ENCODE assay signal across 3 cellular contexts in the genomic region with DNA sequence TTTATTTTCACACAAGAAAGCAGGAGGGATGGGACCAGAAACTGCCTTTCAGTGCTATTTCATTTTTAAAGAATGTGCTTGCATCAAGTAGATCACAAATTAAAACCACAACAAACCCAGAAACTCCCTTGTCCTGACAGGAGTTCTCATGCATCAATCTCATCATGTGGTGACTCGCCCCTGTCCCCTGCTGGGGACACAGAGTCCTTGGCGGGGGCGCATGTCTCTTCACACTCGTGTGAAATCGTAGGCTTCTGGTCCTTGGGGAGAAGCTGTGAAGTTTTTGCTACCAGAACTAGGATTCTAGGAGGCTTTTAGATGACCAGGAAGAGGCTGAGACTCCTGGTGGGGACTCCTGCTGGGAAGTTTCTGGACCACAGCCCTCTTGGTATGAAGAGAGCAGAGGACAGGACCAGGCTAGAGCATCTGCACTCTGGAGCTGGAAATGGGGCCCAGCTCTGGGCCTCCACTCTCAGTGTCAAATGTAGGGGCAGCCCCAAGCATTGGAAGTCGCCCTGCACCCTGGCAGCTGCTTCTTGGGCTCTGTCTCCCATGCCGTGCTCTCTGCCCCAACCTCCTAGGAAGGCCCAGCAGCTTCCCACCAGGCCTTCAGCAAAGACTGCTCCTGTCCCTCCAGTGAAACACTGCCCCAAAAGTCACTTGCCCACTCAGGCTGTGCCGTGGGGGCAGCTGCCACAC.
A peak's percentile ranks its signal among the peaks of the same experiment; 100 is the strongest.
TF ChIP-seq lines count a peak whose summit lies in the region.

No MANE protein-coding gene starts in this region.

TF ChIP-seq in SK-N-SH, 30 proteins besides CTCF, POLR2A, EP300 and RAD21:
- TF ChIP-seq, protein P1, sequence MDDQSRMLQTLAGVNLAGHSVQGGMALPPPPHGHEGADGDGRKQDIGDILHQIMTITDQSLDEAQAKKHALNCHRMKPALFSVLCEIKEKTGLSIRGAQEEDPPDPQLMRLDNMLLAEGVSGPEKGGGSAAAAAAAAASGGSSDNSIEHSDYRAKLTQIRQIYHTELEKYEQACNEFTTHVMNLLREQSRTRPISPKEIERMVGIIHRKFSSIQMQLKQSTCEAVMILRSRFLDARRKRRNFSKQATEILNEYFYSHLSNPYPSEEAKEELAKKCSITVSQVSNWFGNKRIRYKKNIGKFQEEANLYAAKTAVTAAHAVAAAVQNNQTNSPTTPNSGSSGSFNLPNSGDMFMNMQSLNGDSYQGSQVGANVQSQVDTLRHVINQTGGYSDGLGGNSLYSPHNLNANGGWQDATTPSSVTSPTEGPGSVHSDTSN (IDR thresholded peaks at IDR 0.05), result peak; percentile 53; the same call in 1 of the 2 replicates
- TF ChIP-seq TCF12 (IDR thresholded peaks at IDR 0.05), result no peak

TF ChIP-seq in SK-N-SH treated with all-trans-retinoic acid at 6 μM for 48 hours, 23 proteins besides CTCF, POLR2A, EP300 and RAD21:
- TF ChIP-seq ZFP30 (CRISPR knock-in tag; IDR thresholded peaks at IDR 0.05), result no peak
- TF ChIP-seq ISL1 (CRISPR knock-in tag; IDR thresholded peaks at IDR 0.05), result no peak
- TF ChIP-seq, protein P2, sequence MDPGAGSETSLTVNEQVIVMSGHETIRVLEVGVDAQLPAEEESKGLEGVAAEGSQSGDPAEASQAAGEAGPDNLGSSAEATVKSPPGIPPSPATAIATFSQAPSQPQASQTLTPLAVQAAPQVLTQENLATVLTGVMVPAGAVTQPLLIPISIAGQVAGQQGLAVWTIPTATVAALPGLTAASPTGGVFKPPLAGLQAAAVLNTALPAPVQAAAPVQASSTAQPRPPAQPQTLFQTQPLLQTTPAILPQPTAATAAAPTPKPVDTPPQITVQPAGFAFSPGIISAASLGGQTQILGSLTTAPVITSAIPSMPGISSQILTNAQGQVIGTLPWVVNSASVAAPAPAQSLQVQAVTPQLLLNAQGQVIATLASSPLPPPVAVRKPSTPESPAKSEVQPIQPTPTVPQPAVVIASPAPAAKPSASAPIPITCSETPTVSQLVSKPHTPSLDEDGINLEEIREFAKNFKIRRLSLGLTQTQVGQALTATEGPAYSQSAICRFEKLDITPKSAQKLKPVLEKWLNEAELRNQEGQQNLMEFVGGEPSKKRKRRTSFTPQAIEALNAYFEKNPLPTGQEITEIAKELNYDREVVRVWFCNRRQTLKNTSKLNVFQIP (CRISPR knock-in tag; IDR thresholded peaks at IDR 0.05; ENCODE audit: borderline replicate concordance, low read depth), result no peak
- TF ChIP-seq, protein P3, sequence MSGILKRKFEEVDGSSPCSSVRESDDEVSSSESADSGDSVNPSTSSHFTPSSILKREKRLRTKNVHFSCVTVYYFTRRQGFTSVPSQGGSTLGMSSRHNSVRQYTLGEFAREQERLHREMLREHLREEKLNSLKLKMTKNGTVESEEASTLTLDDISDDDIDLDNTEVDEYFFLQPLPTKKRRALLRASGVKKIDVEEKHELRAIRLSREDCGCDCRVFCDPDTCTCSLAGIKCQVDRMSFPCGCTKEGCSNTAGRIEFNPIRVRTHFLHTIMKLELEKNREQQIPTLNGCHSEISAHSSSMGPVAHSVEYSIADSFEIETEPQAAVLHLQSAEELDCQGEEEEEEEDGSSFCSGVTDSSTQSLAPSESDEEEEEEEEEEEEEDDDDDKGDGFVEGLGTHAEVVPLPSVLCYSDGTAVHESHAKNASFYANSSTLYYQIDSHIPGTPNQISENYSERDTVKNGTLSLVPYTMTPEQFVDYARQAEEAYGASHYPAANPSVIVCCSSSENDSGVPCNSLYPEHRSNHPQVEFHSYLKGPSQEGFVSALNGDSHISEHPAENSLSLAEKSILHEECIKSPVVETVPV (CRISPR knock-in tag; IDR thresholded peaks at IDR 0.05), result no peak
- no peak for TF ChIP-seq OSR1 (CRISPR knock-in tag; IDR thresholded peaks at IDR 0.05)
- TF ChIP-seq SNAI2 (CRISPR knock-in tag; IDR thresholded peaks at IDR 0.05), result no peak
- no peak for TF ChIP-seq ZC3H10 (CRISPR knock-in tag; IDR thresholded peaks at IDR 0.05)
- TF ChIP-seq ZFP3 (CRISPR knock-in tag; IDR thresholded peaks at IDR 0.05), result no peak
- TF ChIP-seq, protein P4, sequence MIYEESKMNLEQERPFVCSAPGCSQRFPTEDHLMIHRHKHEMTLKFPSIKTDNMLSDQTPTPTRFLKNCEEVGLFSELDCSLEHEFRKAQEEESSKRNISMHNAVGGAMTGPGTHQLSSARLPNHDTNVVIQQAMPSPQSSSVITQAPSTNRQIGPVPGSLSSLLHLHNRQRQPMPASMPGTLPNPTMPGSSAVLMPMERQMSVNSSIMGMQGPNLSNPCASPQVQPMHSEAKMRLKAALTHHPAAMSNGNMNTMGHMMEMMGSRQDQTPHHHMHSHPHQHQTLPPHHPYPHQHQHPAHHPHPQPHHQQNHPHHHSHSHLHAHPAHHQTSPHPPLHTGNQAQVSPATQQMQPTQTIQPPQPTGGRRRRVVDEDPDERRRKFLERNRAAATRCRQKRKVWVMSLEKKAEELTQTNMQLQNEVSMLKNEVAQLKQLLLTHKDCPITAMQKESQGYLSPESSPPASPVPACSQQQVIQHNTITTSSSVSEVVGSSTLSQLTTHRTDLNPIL (CRISPR knock-in tag; IDR thresholded peaks at IDR 0.05; ENCODE audit: low read depth), result no peak
- no peak for TF ChIP-seq RARB (CRISPR knock-in tag; IDR thresholded peaks at IDR 0.05)
- TF ChIP-seq, protein P5, sequence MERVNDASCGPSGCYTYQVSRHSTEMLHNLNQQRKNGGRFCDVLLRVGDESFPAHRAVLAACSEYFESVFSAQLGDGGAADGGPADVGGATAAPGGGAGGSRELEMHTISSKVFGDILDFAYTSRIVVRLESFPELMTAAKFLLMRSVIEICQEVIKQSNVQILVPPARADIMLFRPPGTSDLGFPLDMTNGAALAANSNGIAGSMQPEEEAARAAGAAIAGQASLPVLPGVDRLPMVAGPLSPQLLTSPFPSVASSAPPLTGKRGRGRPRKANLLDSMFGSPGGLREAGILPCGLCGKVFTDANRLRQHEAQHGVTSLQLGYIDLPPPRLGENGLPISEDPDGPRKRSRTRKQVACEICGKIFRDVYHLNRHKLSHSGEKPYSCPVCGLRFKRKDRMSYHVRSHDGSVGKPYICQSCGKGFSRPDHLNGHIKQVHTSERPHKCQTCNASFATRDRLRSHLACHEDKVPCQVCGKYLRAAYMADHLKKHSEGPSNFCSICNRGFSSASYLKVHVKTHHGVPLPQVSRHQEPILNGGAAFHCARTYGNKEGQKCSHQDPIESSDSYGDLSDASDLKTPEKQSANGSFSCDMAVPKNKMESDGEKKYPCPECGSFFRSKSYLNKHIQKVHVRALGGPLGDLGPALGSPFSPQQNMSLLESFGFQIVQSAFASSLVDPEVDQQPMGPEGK (CRISPR knock-in tag; IDR thresholded peaks at IDR 0.05; ENCODE audit: borderline replicate concordance), result no peak
- no peak for TF ChIP-seq CSDC2 (CRISPR knock-in tag; IDR thresholded peaks at IDR 0.05)
TF ChIP-seq in SK-N-SH treated with all-trans-retinoic acid at 6 μM for 48 hours: peak in this region for 0.

TF ChIP-seq in H1, 55 proteins besides CTCF, POLR2A, EP300 and RAD21:
- TF ChIP-seq BCL11A (IDR thresholded peaks at IDR 0.05; ENCODE audit: low read depth in 2 of 2, low read length in 2 of 2), result no peak
- no peak for TF ChIP-seq KDM1A (IDR thresholded peaks at IDR 0.05; ENCODE audit: borderline replicate concordance, low read length)
- no peak for TF ChIP-seq CHD1 (IDR thresholded peaks at IDR 0.05; ENCODE audit: low read depth, low read length)
- TF ChIP-seq KDM5A (IDR thresholded peaks at IDR 0.05; ENCODE audit: low read length), result no peak
- TF ChIP-seq, protein P6, sequence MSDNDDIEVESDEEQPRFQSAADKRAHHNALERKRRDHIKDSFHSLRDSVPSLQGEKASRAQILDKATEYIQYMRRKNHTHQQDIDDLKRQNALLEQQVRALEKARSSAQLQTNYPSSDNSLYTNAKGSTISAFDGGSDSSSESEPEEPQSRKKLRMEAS (IDR thresholded peaks at IDR 0.05), result 0 out of 2 replicates have a peak, but pooled peaks have one; percentile 16
- no peak for TF ChIP-seq SP2 (IDR thresholded peaks at IDR 0.05; ENCODE audit: low read length)
- TF ChIP-seq, protein P7, sequence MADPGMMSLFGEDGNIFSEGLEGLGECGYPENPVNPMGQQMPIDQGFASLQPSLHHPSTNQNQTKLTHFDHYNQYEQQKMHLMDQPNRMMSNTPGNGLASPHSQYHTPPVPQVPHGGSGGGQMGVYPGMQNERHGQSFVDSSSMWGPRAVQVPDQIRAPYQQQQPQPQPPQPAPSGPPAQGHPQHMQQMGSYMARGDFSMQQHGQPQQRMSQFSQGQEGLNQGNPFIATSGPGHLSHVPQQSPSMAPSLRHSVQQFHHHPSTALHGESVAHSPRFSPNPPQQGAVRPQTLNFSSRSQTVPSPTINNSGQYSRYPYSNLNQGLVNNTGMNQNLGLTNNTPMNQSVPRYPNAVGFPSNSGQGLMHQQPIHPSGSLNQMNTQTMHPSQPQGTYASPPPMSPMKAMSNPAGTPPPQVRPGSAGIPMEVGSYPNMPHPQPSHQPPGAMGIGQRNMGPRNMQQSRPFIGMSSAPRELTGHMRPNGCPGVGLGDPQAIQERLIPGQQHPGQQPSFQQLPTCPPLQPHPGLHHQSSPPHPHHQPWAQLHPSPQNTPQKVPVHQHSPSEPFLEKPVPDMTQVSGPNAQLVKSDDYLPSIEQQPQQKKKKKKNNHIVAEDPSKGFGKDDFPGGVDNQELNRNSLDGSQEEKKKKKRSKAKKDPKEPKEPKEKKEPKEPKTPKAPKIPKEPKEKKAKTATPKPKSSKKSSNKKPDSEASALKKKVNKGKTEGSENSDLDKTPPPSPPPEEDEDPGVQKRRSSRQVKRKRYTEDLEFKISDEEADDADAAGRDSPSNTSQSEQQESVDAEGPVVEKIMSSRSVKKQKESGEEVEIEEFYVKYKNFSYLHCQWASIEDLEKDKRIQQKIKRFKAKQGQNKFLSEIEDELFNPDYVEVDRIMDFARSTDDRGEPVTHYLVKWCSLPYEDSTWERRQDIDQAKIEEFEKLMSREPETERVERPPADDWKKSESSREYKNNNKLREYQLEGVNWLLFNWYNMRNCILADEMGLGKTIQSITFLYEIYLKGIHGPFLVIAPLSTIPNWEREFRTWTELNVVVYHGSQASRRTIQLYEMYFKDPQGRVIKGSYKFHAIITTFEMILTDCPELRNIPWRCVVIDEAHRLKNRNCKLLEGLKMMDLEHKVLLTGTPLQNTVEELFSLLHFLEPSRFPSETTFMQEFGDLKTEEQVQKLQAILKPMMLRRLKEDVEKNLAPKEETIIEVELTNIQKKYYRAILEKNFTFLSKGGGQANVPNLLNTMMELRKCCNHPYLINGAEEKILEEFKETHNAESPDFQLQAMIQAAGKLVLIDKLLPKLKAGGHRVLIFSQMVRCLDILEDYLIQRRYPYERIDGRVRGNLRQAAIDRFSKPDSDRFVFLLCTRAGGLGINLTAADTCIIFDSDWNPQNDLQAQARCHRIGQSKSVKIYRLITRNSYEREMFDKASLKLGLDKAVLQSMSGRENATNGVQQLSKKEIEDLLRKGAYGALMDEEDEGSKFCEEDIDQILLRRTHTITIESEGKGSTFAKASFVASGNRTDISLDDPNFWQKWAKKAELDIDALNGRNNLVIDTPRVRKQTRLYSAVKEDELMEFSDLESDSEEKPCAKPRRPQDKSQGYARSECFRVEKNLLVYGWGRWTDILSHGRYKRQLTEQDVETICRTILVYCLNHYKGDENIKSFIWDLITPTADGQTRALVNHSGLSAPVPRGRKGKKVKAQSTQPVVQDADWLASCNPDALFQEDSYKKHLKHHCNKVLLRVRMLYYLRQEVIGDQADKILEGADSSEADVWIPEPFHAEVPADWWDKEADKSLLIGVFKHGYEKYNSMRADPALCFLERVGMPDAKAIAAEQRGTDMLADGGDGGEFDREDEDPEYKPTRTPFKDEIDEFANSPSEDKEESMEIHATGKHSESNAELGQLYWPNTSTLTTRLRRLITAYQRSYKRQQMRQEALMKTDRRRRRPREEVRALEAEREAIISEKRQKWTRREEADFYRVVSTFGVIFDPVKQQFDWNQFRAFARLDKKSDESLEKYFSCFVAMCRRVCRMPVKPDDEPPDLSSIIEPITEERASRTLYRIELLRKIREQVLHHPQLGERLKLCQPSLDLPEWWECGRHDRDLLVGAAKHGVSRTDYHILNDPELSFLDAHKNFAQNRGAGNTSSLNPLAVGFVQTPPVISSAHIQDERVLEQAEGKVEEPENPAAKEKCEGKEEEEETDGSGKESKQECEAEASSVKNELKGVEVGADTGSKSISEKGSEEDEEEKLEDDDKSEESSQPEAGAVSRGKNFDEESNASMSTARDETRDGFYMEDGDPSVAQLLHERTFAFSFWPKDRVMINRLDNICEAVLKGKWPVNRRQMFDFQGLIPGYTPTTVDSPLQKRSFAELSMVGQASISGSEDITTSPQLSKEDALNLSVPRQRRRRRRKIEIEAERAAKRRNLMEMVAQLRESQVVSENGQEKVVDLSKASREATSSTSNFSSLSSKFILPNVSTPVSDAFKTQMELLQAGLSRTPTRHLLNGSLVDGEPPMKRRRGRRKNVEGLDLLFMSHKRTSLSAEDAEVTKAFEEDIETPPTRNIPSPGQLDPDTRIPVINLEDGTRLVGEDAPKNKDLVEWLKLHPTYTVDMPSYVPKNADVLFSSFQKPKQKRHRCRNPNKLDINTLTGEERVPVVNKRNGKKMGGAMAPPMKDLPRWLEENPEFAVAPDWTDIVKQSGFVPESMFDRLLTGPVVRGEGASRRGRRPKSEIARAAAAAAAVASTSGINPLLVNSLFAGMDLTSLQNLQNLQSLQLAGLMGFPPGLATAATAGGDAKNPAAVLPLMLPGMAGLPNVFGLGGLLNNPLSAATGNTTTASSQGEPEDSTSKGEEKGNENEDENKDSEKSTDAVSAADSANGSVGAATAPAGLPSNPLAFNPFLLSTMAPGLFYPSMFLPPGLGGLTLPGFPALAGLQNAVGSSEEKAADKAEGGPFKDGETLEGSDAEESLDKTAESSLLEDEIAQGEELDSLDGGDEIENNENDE (IDR thresholded peaks at IDR 0.05; ENCODE audit: insufficient replicate concordance, low read length), result no peak
- TF ChIP-seq, protein P8, sequence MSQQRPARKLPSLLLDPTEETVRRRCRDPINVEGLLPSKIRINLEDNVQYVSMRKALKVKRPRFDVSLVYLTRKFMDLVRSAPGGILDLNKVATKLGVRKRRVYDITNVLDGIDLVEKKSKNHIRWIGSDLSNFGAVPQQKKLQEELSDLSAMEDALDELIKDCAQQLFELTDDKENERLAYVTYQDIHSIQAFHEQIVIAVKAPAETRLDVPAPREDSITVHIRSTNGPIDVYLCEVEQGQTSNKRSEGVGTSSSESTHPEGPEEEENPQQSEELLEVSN (IDR thresholded peaks at IDR 0.05), result no peak
- TF ChIP-seq CBX8 (IDR thresholded peaks at IDR 0.05; ENCODE audit: borderline replicate concordance, low read depth, low read length), result no peak
